In the genomic region with DNA sequence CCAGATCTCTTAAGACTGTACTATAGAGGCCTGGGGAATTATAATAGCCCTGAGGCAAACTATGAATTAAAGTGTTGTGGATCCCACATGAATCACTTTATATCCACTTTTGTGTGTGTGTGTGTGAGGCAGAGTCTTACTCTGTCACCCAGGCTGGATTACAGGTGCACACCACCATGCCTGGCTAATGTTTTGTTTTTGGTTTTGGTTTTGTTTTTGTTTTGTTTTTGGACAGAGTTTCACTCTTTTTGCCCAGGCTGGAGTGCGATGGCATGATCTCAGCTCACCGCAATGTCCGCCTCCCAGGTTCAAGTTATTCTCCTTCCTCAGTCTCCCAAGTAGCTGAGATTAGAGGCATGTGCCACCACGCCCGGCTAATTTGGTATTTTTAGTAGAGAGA, we compare ENCODE assay signal across 20 cellular contexts. TPM values are rescaled to one million over a fixed set of nuclear protein-coding genes. Genes with fewer than 3 reads are reported as not detected.
DNase-seq lines count a peak whose midpoint lies in the region; ATAC-seq and TF ChIP-seq lines count a peak whose summit lies in the region.
"Had no signal": no experiment of that assay in that cellular context is flagged by ENCODE, and none has a peak within 500 bp of the region (broad histone marks: within the 10 kb centered on the region; RNA-seq: fewer than 3 reads in every experiment).

No MANE protein-coding gene starts in this region.

- H3K4me2 ChIP-seq in MM.1S (ENCODE audit: low read depth, low read length): peak overlapping the region; percentile 30

- H3K36me3 ChIP-seq in MM.1S (replicated peaks; ENCODE audit: insufficient read depth, low read length) (no peaks in the 10 kb centered on the region), psoas muscle (ENCODE audit: insufficient read depth in 1 of 2, low read depth in 1 of 2) (no peaks in the 10 kb centered on the region), HAP-1 (replicated peaks) (no peaks in the 10 kb centered on the region)
- H3K36me3 ChIP-seq: vagina had no signal

- no peaks in the 10 kb centered on the region for H3K9me3 Mint-ChIP-seq in activated T-cell treated with anti-CD3 and anti-CD28 coated beads, Interleukin-2, amount 50 U/mL, for 24 hours
- no peaks in the 10 kb centered on the region for H3K9me3 Mint-ChIP-seq in activated naive CD8-positive, alpha-beta T cell treated with anti-CD3 and anti-CD28 coated beads, Interleukin-2, amount 10 ng/mL, durations not matched to agents 7 days and 5 days

- WGBS in psoas muscle, 3 donors: 89 to 94% (median 89%) methylated on average over 5 of the region's 5 CpGs

- POLR2A ChIA-PET in activated naive CD8-positive, alpha-beta T cell treated with anti-CD3 and anti-CD28 coated beads, Interleukin-2, amount 10 ng/mL, durations not matched to agents 7 days and 5 days (lab: Charles Lee): no interaction called here

- H2AFZ ChIP-seq in MM.1S (ENCODE audit: low read length): no peak overlapping the region

- ATAC-seq in activated naive CD8-positive, alpha-beta T cell treated with anti-CD3 and anti-CD28 coated beads, Interleukin-2, amount 10 ng/mL, durations not matched to agents 7 days and 5 days (ENCODE audit: low read depth): no peak
- no peak for ATAC-seq in psoas muscle
- ATAC-seq: right cardiac atrium had no signal

- H3K79me2 ChIP-seq in MM.1S (ENCODE audit: low read length): peaks cover 22% of the 10 kb centered on the region

- H3K4me1 Mint-ChIP-seq in activated T-cell treated with anti-CD3 and anti-CD28 coated beads, Interleukin-2, amount 50 U/mL, for 24 hours (ENCODE audit: low read depth): peaks cover 86% of the 10 kb centered on the region
- peaks cover 53% of the 10 kb centered on the region for H3K4me1 Mint-ChIP-seq in activated naive CD8-positive, alpha-beta T cell treated with anti-CD3 and anti-CD28 coated beads, Interleukin-2, amount 10 ng/mL, durations not matched to agents 7 days and 5 days

- H3K27ac Mint-ChIP-seq in activated T-cell treated with anti-CD3 and anti-CD28 coated beads, Interleukin-2, amount 50 U/mL, for 24 hours: peak overlapping the region; percentile 97
- H3K27ac Mint-ChIP-seq in activated naive CD8-positive, alpha-beta T cell treated with anti-CD3 and anti-CD28 coated beads, Interleukin-2, amount 10 ng/mL, durations not matched to agents 7 days and 5 days: no peak overlapping the region

- H3K36me3 Mint-ChIP-seq in activated T-cell treated with anti-CD3 and anti-CD28 coated beads, Interleukin-2, amount 50 U/mL, for 24 hours (ENCODE audit: low read depth): peaks cover 59% of the 10 kb centered on the region
- H3K36me3 Mint-ChIP-seq in activated naive CD8-positive, alpha-beta T cell treated with anti-CD3 and anti-CD28 coated beads, Interleukin-2, amount 10 ng/mL, durations not matched to agents 7 days and 5 days: peaks cover 42% of the 10 kb centered on the region

- H3K4me3 Mint-ChIP-seq in activated T-cell treated with anti-CD3 and anti-CD28 coated beads, Interleukin-2, amount 50 U/mL, for 24 hours: peak overlapping the region; percentile 99
- peak overlapping the region; percentile 95 for H3K4me3 Mint-ChIP-seq in activated naive CD8-positive, alpha-beta T cell treated with anti-CD3 and anti-CD28 coated beads, Interleukin-2, amount 10 ng/mL, durations not matched to agents 7 days and 5 days

- H3K27me3 ChIP-seq in MM.1S (replicated peaks; ENCODE audit: insufficient read depth, low read length) (no peaks in the 10 kb centered on the region), psoas muscle (ENCODE audit: insufficient read depth in 3 of 3, low read length in 2 of 3) (peaks cover 0 to 16% (median 0%) of the 10 kb centered on the region in 3 donors), HAP-1 (ENCODE audit: low read depth) (no peaks in the 10 kb centered on the region)
- H3K27me3 ChIP-seq: vagina had no signal

- no peaks in the 10 kb centered on the region for H4K20me1 ChIP-seq in MM.1S (ENCODE audit: insufficient read depth, low read length)

- H3K9me3 ChIP-seq in MM.1S (replicated peaks; ENCODE audit: insufficient read depth, low read length) (no peaks in the 10 kb centered on the region), psoas muscle (no peaks in the 10 kb centered on the region), HAP-1 (no peaks in the 10 kb centered on the region)
- H3K9me3 ChIP-seq: vagina had no signal

- intact Hi-C loops in psoas muscle (cut with DNase I): no loop called here

- H3K9me2 ChIP-seq in MM.1S (replicated peaks; ENCODE audit: insufficient read depth, low read length): no peaks in the 10 kb centered on the region

- H3K9ac ChIP-seq in MM.1S (ENCODE audit: low read length): no peak overlapping the region

- peaks cover 24% of the 10 kb centered on the region for H3K4me1 ChIP-seq in MM.1S (ENCODE audit: low read length)
- peaks cover 4% of the 10 kb centered on the region for H3K4me1 ChIP-seq in psoas muscle
- peaks cover 5% of the 10 kb centered on the region; the same call in 1 of the 2 replicates for H3K4me1 ChIP-seq in HAP-1

- TF ChIP-seq CTCF in MM.1S (IDR thresholded peaks at IDR 0.05; ENCODE audit: low read length) (no peak), psoas muscle (IDR thresholded peaks at IDR 0.05) (no peak), GM10266 (IDR thresholded peaks at IDR 0.05; ENCODE audit: control insufficient read depth, insufficient read depth, low read depth, missing control alignments) (no peak)

- in situ Hi-C loops in HAP-1 (cut with MboI; ENCODE audit: low sequenced_read_pairs): no loop called here

- peaks cover 5% of the 10 kb centered on the region; the same call in 1 of the 2 replicates for H3F3A ChIP-seq in MM.1S (ENCODE audit: insufficient read depth, low read length)

- peak overlapping the region; percentile 21; the same call in 1 of the 2 replicates for H3K27ac ChIP-seq in MM.1S (ENCODE audit: low read length)
- no peak overlapping the region for H3K27ac ChIP-seq in psoas muscle
- H3K27ac ChIP-seq: RWPE1, vagina, VCaP had no signal

- DNase-seq in activated T-cell treated with anti-CD3 and anti-CD28 coated beads, Interleukin-2, amount 50 U/mL, for 24 hours: no peak
- no peak for DNase-seq in activated T-cell treated with anti-CD3 and anti-CD28 coated beads, Interleukin-2, amount 50 U/mL, for 48 hours
- DNase-seq in MM.1S (peak; percentile 67), psoas muscle (no peak), HAP-1 (ENCODE audit: low spot score in 2 of 2) (no peak), GM10266 (ENCODE audit: extremely low spot score) (no peak)
- DNase-seq in activated naive CD8-positive, alpha-beta T cell treated with anti-CD3 and anti-CD28 coated beads, Interleukin-2, amount 10 ng/mL, durations not matched to agents 7 days and 5 days: no peak
- no peak for DNase-seq in activated CD4-positive, CD25-positive, alpha-beta regulatory T cell treated with anti-CD3 and anti-CD28 coated beads, Interleukin-2, amount 50 U/mL, for 72 hours
- DNase-seq: ACHN; activated CD8-positive, alpha-beta memory T cell treated with anti-CD3 and anti-CD28 coated beads, Interleukin-2, amount 50 U/mL, for 4 hours; central memory CD4-positive, alpha-beta T cell; midbrain; NCI-H1436 treated with DMSO at 0.1 percent for 48 hours; nucleus accumbens; right cardiac atrium; SW 1271 had no signal

- no peaks in the 10 kb centered on the region for H3K27me3 Mint-ChIP-seq in activated T-cell treated with anti-CD3 and anti-CD28 coated beads, Interleukin-2, amount 50 U/mL, for 24 hours
- no peaks in the 10 kb centered on the region for H3K27me3 Mint-ChIP-seq in activated naive CD8-positive, alpha-beta T cell treated with anti-CD3 and anti-CD28 coated beads, Interleukin-2, amount 10 ng/mL, durations not matched to agents 7 days and 5 days

- H3K4me3 ChIP-seq in MM.1S (ENCODE audit: low read length): no peak overlapping the region
- H3K4me3 ChIP-seq in psoas muscle: peak overlapping the region; percentile 63
- no peak overlapping the region for H3K4me3 ChIP-seq in HAP-1

RNA-seq across cellular contexts. Expression of a gene that starts 32.2 kb away (rescaled TPM):
- total RNA-seq in activated naive CD8-positive, alpha-beta T cell treated with anti-CD3 and anti-CD28 coated beads, Interleukin-2, amount 10 ng/mL, durations not matched to agents 7 days and 5 days: 10 to 100 TPM; 41.5 to 42.8 TPM
- total RNA-seq in psoas muscle: 1 to 10 TPM in 1 of 4 donors, under 1 TPM in 3; 0.65 to 1.0 (median 0.75) TPM
- polyA plus RNA-seq in psoas muscle: under 1 TPM; 0.25 to 0.42 (median 0.25) TPM
- total RNA-seq: HT1080 had no signal

Comparison
In these comparisons a context has a peak if more than half of its experiments do, and no peak if none do; other contexts are left out.
1. RNA of a gene that starts 32.2 kb away (total RNA-seq): 41.5 to 42.8 TPM in activated naive CD8-positive, alpha-beta T cell treated with anti-CD3 and anti-CD28 coated beads, Interleukin-2, amount 10 ng/mL, durations not matched to agents 7 days and 5 days; 0.65 to 1.0 TPM in psoas muscle; every median in the first group is over 10 times any median in the second.